16 cellular contexts compared by ENCODE assay signal in the genomic region with DNA sequence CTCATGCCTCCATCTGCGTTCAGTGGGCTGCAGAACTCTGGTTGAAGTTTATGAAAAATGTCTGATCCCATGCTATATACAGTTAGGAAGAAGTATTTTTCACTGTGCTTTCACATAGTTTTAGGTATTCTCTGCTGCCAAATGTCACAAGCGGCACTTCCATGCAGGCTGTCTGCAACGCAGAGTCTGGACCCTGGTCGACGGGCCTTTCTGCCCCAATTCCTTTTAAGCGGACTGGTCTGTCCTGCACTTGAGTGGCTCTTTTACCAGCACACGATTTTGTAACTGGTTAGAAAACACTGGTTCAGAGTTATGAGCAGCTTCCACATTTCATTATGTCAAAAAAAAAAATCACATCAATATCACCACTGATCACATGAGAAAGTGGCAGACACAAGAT.
A peak's percentile ranks its signal among the peaks of the same experiment; 100 is the strongest.
DNase-seq lines count a peak whose midpoint lies in the region; ATAC-seq and TF ChIP-seq lines count a peak whose summit lies in the region.
"Had no signal": no experiment of that assay in that cellular context is flagged by ENCODE, and none has a peak within 500 bp of the region (broad histone marks: within the 10 kb centered on the region; RNA-seq: fewer than 3 reads in every experiment).

No MANE protein-coding gene starts in this region.

- H3K27me3 ChIP-seq in DOHH2 (ENCODE audit: control insufficient read depth, low read length) = no peaks in the 10 kb centered on the region

- H3K4me1 Mint-ChIP-seq in chondrocyte (ENCODE audit: low read depth) (peaks cover 25% of the 10 kb centered on the region), mesothelial cell of epicardium (peaks cover 43% of the 10 kb centered on the region), type B pancreatic cell (ENCODE audit: unreplicated experiment) (peaks cover 43% of the 10 kb centered on the region)

- peak overlapping the region; percentile 42 for H3K4me2 ChIP-seq in DOHH2 (ENCODE audit: low read length)
- H3K4me2 ChIP-seq: A549, PC-9 had no signal

- no peak for TF ChIP-seq CTCF in DOHH2 (IDR thresholded peaks at IDR 0.05; ENCODE audit: low read depth, low read length, poor library complexity, severe bottlenecking)
- TF ChIP-seq CTCF in chondrocyte (IDR thresholded peaks at IDR 0.05) = no peak
- no peak for TF ChIP-seq CTCF in mesothelial cell of epicardium (IDR thresholded peaks at IDR 0.05; ENCODE audit: unreplicated experiment)
- no peak for TF ChIP-seq CTCF in type B pancreatic cell (conservative IDR thresholded peaks at IDR 0.05)

- no peak overlapping the region for H3K27ac ChIP-seq in DOHH2 (ENCODE audit: low read depth, low read length)
- H3K27ac ChIP-seq: A549, PC-9, RWPE1 had no signal

- H3K27ac Mint-ChIP-seq in chondrocyte (ENCODE audit: unreplicated experiment) = no peak overlapping the region
- peak overlapping the region; percentile 97 for H3K27ac Mint-ChIP-seq in mesothelial cell of epicardium
- H3K27ac Mint-ChIP-seq in type B pancreatic cell = peak overlapping the region; percentile 98

- no peak overlapping the region for H3K4me3 ChIP-seq in DOHH2 (ENCODE audit: low read length)
- H3K4me3 ChIP-seq: A549, PC-9 had no signal

- H3K9me3 Mint-ChIP-seq in chondrocyte (ENCODE audit: low read depth) = no peaks in the 10 kb centered on the region
- H3K9me3 Mint-ChIP-seq in mesothelial cell of epicardium = no peaks in the 10 kb centered on the region
- H3K9me3 Mint-ChIP-seq in type B pancreatic cell = no peaks in the 10 kb centered on the region

- ATAC-seq in HG03571 (IDR thresholded peaks at IDR 0.05; ENCODE audit: unreplicated experiment) = no peak
- ATAC-seq: A549, HepG2 had no signal

- no peaks in the 10 kb centered on the region for H4K20me1 ChIP-seq in DOHH2 (ENCODE audit: control insufficient read depth, insufficient read depth, low read depth, low read length)

- no peaks in the 10 kb centered on the region for H3K9me2 ChIP-seq in DOHH2 (replicated peaks; ENCODE audit: control insufficient read depth, low read length)

- no peaks in the 10 kb centered on the region for H3K79me2 ChIP-seq in DOHH2 (ENCODE audit: control insufficient read depth, low read length)

- H3F3A ChIP-seq in DOHH2 (ENCODE audit: control insufficient read depth, insufficient read depth) = no peaks in the 10 kb centered on the region

- peaks cover 58% of the 10 kb centered on the region for H3K4me1 ChIP-seq in DOHH2 (ENCODE audit: control insufficient read depth, low read length)
- H3K4me1 ChIP-seq: A549 had no signal

- H3K9me3 ChIP-seq in DOHH2 (ENCODE audit: control insufficient read depth, insufficient read depth, low read length) = no peaks in the 10 kb centered on the region
- H3K9me3 ChIP-seq: A549 had no signal

- no peaks in the 10 kb centered on the region for H3K27me3 Mint-ChIP-seq in chondrocyte (ENCODE audit: low read depth)
- no peaks in the 10 kb centered on the region for H3K27me3 Mint-ChIP-seq in mesothelial cell of epicardium (ENCODE audit: low read depth)
- no peaks in the 10 kb centered on the region for H3K27me3 Mint-ChIP-seq in type B pancreatic cell

- no peak overlapping the region for H3K4me3 Mint-ChIP-seq in chondrocyte (ENCODE audit: unreplicated experiment)
- H3K4me3 Mint-ChIP-seq in mesothelial cell of epicardium = peak overlapping the region; percentile 10
- peak overlapping the region; percentile 80 for H3K4me3 Mint-ChIP-seq in type B pancreatic cell
- H3K4me3 Mint-ChIP-seq: CD4-positive, alpha-beta memory T cell had no signal

- H3K36me3 ChIP-seq in DOHH2 (ENCODE audit: control insufficient read depth, low read length) = no peaks in the 10 kb centered on the region

- DNase-seq in chondrocyte (ENCODE audit: low spot score) = peak; percentile 14
- DNase-seq in mesothelial cell of epicardium (ENCODE audit: low spot score in 2 of 2, unreplicated experiment in 2 of 2) = no peak
- no peak for DNase-seq in type B pancreatic cell (ENCODE audit: extremely low spot score, unreplicated experiment)
- DNase-seq in DMS153 (lab: John Stamatoyannopoulos, UW) = no peak
- DNase-seq in activated CD4-positive, alpha-beta T cell treated with anti-CD3 and anti-CD28 coated beads for 4 hours = no peak
- DNase-seq: CD4-positive, alpha-beta memory T cell; NCI-H1105; NCI-H1694; NCI-H510A treated with DMSO at 0.1 percent for 48 hours; NCI-H774 had no signal

- H3K36me3 Mint-ChIP-seq in chondrocyte (ENCODE audit: low read depth) = no peaks in the 10 kb centered on the region
- no peaks in the 10 kb centered on the region for H3K36me3 Mint-ChIP-seq in mesothelial cell of epicardium
- peaks cover 3% of the 10 kb centered on the region for H3K36me3 Mint-ChIP-seq in type B pancreatic cell
- H3K36me3 Mint-ChIP-seq: CD4-positive, alpha-beta memory T cell had no signal
